Comparison of ENCODE assay signal across 9 cellular contexts in genomic region chr6:137283940-137284910, GRCh38.
DNase-seq lines count a peak whose midpoint lies in the region; ATAC-seq and TF ChIP-seq lines count a peak whose summit lies in the region.
"Had no signal": no experiment of that assay in that cellular context is flagged by ENCODE, and none has a peak within 500 bp of the region (broad histone marks: within the 10 kb centered on the region; RNA-seq: fewer than 3 reads in every experiment).

No MANE protein-coding gene starts in this region.

- H3K9me3 ChIP-seq in T-helper 17 cell (ENCODE audit: control insufficient read depth, low read length, poor library complexity, severe bottlenecking), result no peaks in the 10 kb centered on the region

- intact Hi-C loops in activated B cell treated with CpG ODN at 0.5 μM for 24 hours (cut with micrococcal nuclease), result no loop called here

- peak overlapping the region; percentile 6 for H3K4me3 Mint-ChIP-seq in activated B cell treated with CpG ODN at 0.5 μM for 24 hours
- H3K4me3 Mint-ChIP-seq in T-helper 17 cell, result no peak overlapping the region
- H3K4me3 Mint-ChIP-seq: T-helper 2 cell treated with Interferon-gamma antibody and Interleukin-4, amounts not matched to agents 5 μg/mL and 100 μg/mL, for 36 hours had no signal

- ATAC-seq in GM19351 (IDR thresholded peaks at IDR 0.05; ENCODE audit: unreplicated experiment) (peak; percentile 81), HG03066 (IDR thresholded peaks at IDR 0.05; ENCODE audit: low read depth, unreplicated experiment) (peak; percentile 72), activated B cell treated with CpG ODN at 0.5 μM for 24 hours (ENCODE audit: low read depth) (peak; percentile 38), T-helper 17 cell (no peak)

- H3K4me1 Mint-ChIP-seq in activated B cell treated with CpG ODN at 0.5 μM for 24 hours, result peaks cover 47% of the 10 kb centered on the region
- H3K4me1 Mint-ChIP-seq in T-helper 17 cell, result peaks cover 19% of the 10 kb centered on the region

- H3K4me3 ChIP-seq in GM08714 (ENCODE audit: low read length), result peak overlapping the region; percentile 14; the same call in 1 of the 2 replicates

- no peaks in the 10 kb centered on the region for H3K9me3 Mint-ChIP-seq in activated B cell treated with CpG ODN at 0.5 μM for 24 hours
- H3K9me3 Mint-ChIP-seq: T-helper 2 cell treated with Interferon-gamma antibody and Interleukin-4, amounts not matched to agents 5 μg/mL and 100 μg/mL, for 36 hours had no signal

- H3K27me3 Mint-ChIP-seq in activated B cell treated with CpG ODN at 0.5 μM for 24 hours, result no peaks in the 10 kb centered on the region
- peaks cover 42% of the 10 kb centered on the region for H3K27me3 Mint-ChIP-seq in T-helper 17 cell

- POLR2A ChIA-PET in activated B cell treated with CpG ODN at 0.5 μM for 24 hours (lab: Charles Lee), result interaction anchor here (0.8 kb wide), 1 partner anchor 16 kb away, joined by 3 read pairs; no protein-coding TSS in a partner anchor

- DNase-seq in activated B cell treated with CpG ODN at 0.5 μM for 24 hours (no peak), T-helper 17 cell (no peak), mesenteric fat pad (ENCODE audit: low spot score) (no peak), NCI-H128 (lab: John Stamatoyannopoulos, UW; ENCODE audit: unreplicated experiment) (no peak), COLO668 (lab: John Stamatoyannopoulos, UW; ENCODE audit: unreplicated experiment) (no peak)

- CTCF ChIA-PET in activated B cell treated with CpG ODN at 0.5 μM for 24 hours (lab: Charles Lee), result interaction anchor here (0.6 to 2.2 kb wide), 3 partner anchors 11 to 30 kb away, joined by 3 to 6 read pairs (median 3); no protein-coding TSS in a partner anchor

- H3K27ac Mint-ChIP-seq in activated B cell treated with CpG ODN at 0.5 μM for 24 hours (peak overlapping the region; percentile 5), T-helper 17 cell (no peak overlapping the region)
- H3K27ac Mint-ChIP-seq: T-helper 2 cell treated with Interferon-gamma antibody and Interleukin-4, amounts not matched to agents 5 μg/mL and 100 μg/mL, for 36 hours had no signal

- H3K36me3 Mint-ChIP-seq in activated B cell treated with CpG ODN at 0.5 μM for 24 hours (ENCODE audit: low read depth) (no peaks in the 10 kb centered on the region), T-helper 17 cell (ENCODE audit: low read depth) (peaks cover 15% of the 10 kb centered on the region)

- TF ChIP-seq CTCF in activated B cell treated with CpG ODN at 0.5 μM for 24 hours (IDR thresholded peaks at IDR 0.05), result no peak
